Comparison of ENCODE assay signal across 9 cellular contexts in genomic region chr17:57684711-57685498, GRCh38.
"Had no signal": no experiment of that assay in that cellular context is flagged by ENCODE, and none has a peak within 500 bp of the region (broad histone marks: within the 10 kb centered on the region; RNA-seq: fewer than 3 reads in every experiment).

No MANE protein-coding gene starts in this region.

- H3K4me3 ChIP-seq: ascending aorta, heart left ventricle had no signal

- H3K9me3 ChIP-seq: ascending aorta, heart left ventricle had no signal

- H3K4me1 ChIP-seq: ascending aorta, heart left ventricle had no signal

- H3K36me3 ChIP-seq: ascending aorta had no signal

- H3K9me3 Mint-ChIP-seq: natural killer cell treated with Interleukin-12 subunit alpha and Interleukin-12 subunit beta and Interleukin-15 and Interleukin-18, amount 100 ng/mL, for 72 hours had no signal

- H3K27me3 Mint-ChIP-seq: natural killer cell treated with Interleukin-12 subunit alpha and Interleukin-12 subunit beta and Interleukin-15 and Interleukin-18, amount 100 ng/mL, for 72 hours had no signal

- H3K27ac Mint-ChIP-seq: natural killer cell treated with Interleukin-12 subunit alpha and Interleukin-12 subunit beta and Interleukin-15 and Interleukin-18, amount 100 ng/mL, for 72 hours had no signal

- H3K4me3 Mint-ChIP-seq: natural killer cell treated with Interleukin-12 subunit alpha and Interleukin-12 subunit beta and Interleukin-15 and Interleukin-18, amount 100 ng/mL, for 72 hours had no signal

- H3K27me3 ChIP-seq: ascending aorta, heart left ventricle had no signal

- DNase-seq: heart left ventricle; stimulated activated CD4-positive, alpha-beta T cell treated with anti-CD3 and anti-CD28 coated beads, Interleukin-2, amount 100 ng/mL, for 48 hours had no signal

- ATAC-seq: activated CD4-positive, CD25-positive, alpha-beta regulatory T cell treated with anti-CD3 and anti-CD28 coated beads, Interleukin-2, amount 50 U/mL, for 24 hours; left lobe of liver; natural killer cell treated with Interleukin-12 subunit alpha and Interleukin-12 subunit beta and Interleukin-15 and Interleukin-18, amount 100 ng/mL, for 72 hours had no signal

- H3K27ac ChIP-seq: ascending aorta, heart left ventricle had no signal

- H3K36me3 Mint-ChIP-seq: natural killer cell treated with Interleukin-12 subunit alpha and Interleukin-12 subunit beta and Interleukin-15 and Interleukin-18, amount 100 ng/mL, for 72 hours had no signal

- FAIRE-seq: endothelial cell of umbilical vein, frontal cortex, islet of Langerhans had no signal
